In genomic region chr3:81851166-81851565, GRCh38 we compare ENCODE assay signal across 26 cellular contexts.
"Had no signal": no experiment of that assay in that cellular context is flagged by ENCODE, and none has a peak within 500 bp of the region (broad histone marks: within the 10 kb centered on the region; RNA-seq: fewer than 3 reads in every experiment).

No MANE protein-coding gene starts in this region.

- H3K9me3 Mint-ChIP-seq: activated CD4-positive, alpha-beta memory T cell treated with anti-CD3 and anti-CD28 coated beads, Interleukin-2, amount 10 ng/mL, durations not matched to agents 7 days and 5 days; activated naive CD4-positive, alpha-beta T cell treated with anti-CD3 and anti-CD28 coated beads for 36 hours; activated T-helper 17 cell treated with anti-CD3 and anti-CD28 coated beads, Interleukin-2, amount 50 U/mL, for 72 hours; T-cell had no signal

- H3K4me1 Mint-ChIP-seq: activated CD4-positive, alpha-beta memory T cell treated with anti-CD3 and anti-CD28 coated beads, Interleukin-2, amount 10 ng/mL, durations not matched to agents 7 days and 5 days; activated CD4-positive, alpha-beta T cell treated with anti-CD3 and anti-CD28 coated beads for 36 hours; activated T-helper 17 cell treated with anti-CD3 and anti-CD28 coated beads, Interleukin-2, amount 50 U/mL, for 72 hours; T-cell had no signal

- H3K4me3 Mint-ChIP-seq: activated CD4-positive, alpha-beta memory T cell treated with anti-CD3 and anti-CD28 coated beads, Interleukin-2, amount 10 ng/mL, durations not matched to agents 7 days and 5 days; activated CD4-positive, alpha-beta T cell treated with anti-CD3 and anti-CD28 coated beads for 36 hours; activated naive CD4-positive, alpha-beta T cell treated with anti-CD3 and anti-CD28 coated beads for 36 hours; activated naive CD8-positive, alpha-beta T cell; activated T-helper 17 cell treated with anti-CD3 and anti-CD28 coated beads, Interleukin-2, amount 50 U/mL, for 72 hours; T-cell had no signal

- ATAC-seq: activated CD4-positive, alpha-beta T cell treated with anti-CD3 and anti-CD28 coated beads for 36 hours; activated T-helper 17 cell treated with anti-CD3 and anti-CD28 coated beads, Interleukin-2, amount 50 U/mL, for 72 hours; T-cell had no signal

- H3K27ac ChIP-seq: KMS-11, PC-9, SK-N-MC, VCaP had no signal

- H3K27ac Mint-ChIP-seq: activated CD4-positive, alpha-beta memory T cell treated with anti-CD3 and anti-CD28 coated beads, Interleukin-2, amount 10 ng/mL, durations not matched to agents 7 days and 5 days; activated CD4-positive, alpha-beta T cell treated with anti-CD3 and anti-CD28 coated beads for 36 hours; activated naive CD4-positive, alpha-beta T cell treated with anti-CD3 and anti-CD28 coated beads for 36 hours; activated naive CD8-positive, alpha-beta T cell; activated T-helper 17 cell treated with anti-CD3 and anti-CD28 coated beads, Interleukin-2, amount 50 U/mL, for 72 hours; T-cell had no signal

- DNase-seq: activated CD4-positive, alpha-beta memory T cell treated with anti-CD3 and anti-CD28 coated beads, Interleukin-2, amount 10 ng/mL, durations not matched to agents 7 days and 5 days; activated CD4-positive, alpha-beta T cell treated with anti-CD3 and anti-CD28 coated beads for 36 hours; activated CD4-positive, alpha-beta T cell treated with anti-CD3 and anti-CD28 coated beads, Interleukin-2, amount 50 U/mL, for 1 hour; activated CD4-positive, CD25-positive, alpha-beta regulatory T cell; activated gamma-delta T cell; activated naive CD4-positive, alpha-beta T cell treated with anti-CD3 and anti-CD28 coated beads for 36 hours; activated T-cell treated with anti-CD3 and anti-CD28 coated beads for 4 hours; activated T-cell treated with anti-CD3 and anti-CD28 coated beads, Interleukin-2, amount 50 U/mL, for 48 hours; cerebellar nuclear complex; NCI-H1092; NCI-H1417; NCI-H1694 treated with DMSO at 0.1 percent for 48 hours; NCI-H2029 treated with DMSO at 0.1 percent for 48 hours; NCI-H226; NCI-H526; NCI-H82; PC-9; SIG-M5; T-cell; T-helper 2 cell; T1000 had no signal

- H3K27me3 Mint-ChIP-seq: activated CD4-positive, alpha-beta T cell treated with anti-CD3 and anti-CD28 coated beads for 36 hours; activated T-helper 17 cell treated with anti-CD3 and anti-CD28 coated beads, Interleukin-2, amount 50 U/mL, for 72 hours; T-cell had no signal

- H3K36me3 Mint-ChIP-seq: activated naive CD8-positive, alpha-beta T cell; T-cell had no signal
